In genomic region chr9:137028281-137029057, GRCh38 we compare ENCODE assay signal across 1 cellular context.
TF ChIP-seq lines count a peak whose summit lies in the region.

No MANE protein-coding gene starts in this region.

TF ChIP-seq in K562, 482 proteins besides CTCF, POLR2A, EP300 and RAD21 (continues in another document):
- TF ChIP-seq TEAD4 (IDR thresholded peaks at IDR 0.05; ENCODE audit: low read length) (no peak), TEAD4 (CRISPR knock-in tag; IDR thresholded peaks at IDR 0.05; ENCODE audit: borderline replicate concordance) (peak; percentile 42; the same call in 1 of the 2 replicates), E2F6 (IDR thresholded peaks at IDR 0.05; ENCODE audit: borderline replicate concordance in 1 of 2, extremely low read depth in 1 of 2, insufficient read depth in 1 of 2, insufficient read length in 1 of 2, low read depth in 1 of 2, low read length in 1 of 2, poor library complexity in 1 of 2, severe bottlenecking in 1 of 2) (peak; percentile 64 to 85), ZBTB12 (CRISPR knock-in tag; IDR thresholded peaks at IDR 0.05) (no peak), RBM17 (IDR thresholded peaks at IDR 0.05; ENCODE audit: borderline replicate concordance, low read depth, low read length) (no peak), NR2C1 (IDR thresholded peaks at IDR 0.05) (no peak), NR2C1 (tag; IDR thresholded peaks at IDR 0.05) (no peak), NFE2L1 (tag; IDR thresholded peaks at IDR 0.05; ENCODE audit: borderline replicate concordance, low read depth) (no peak), KDM2B (CRISPR knock-in tag; IDR thresholded peaks at IDR 0.05) (no peak; the same call in 1 of the 2 replicates), EGR1 (conservative IDR thresholded peaks at IDR 0.05) (peak; percentile 33), ZZZ3 (IDR thresholded peaks at IDR 0.05) (no peak), ZFX (CRISPR knock-in tag; IDR thresholded peaks at IDR 0.05) (peak; percentile 62), SP1 (CRISPR knock-in tag; IDR thresholded peaks at IDR 0.05) (0 out of 2 replicates have a peak, but pooled peaks have one; percentile 16), KLF13 (tag; IDR thresholded peaks at IDR 0.05; ENCODE audit: borderline replicate concordance, low read depth) (no peak), ZBTB40 (IDR thresholded peaks at IDR 0.05) (0 out of 2 replicates have a peak, but pooled peaks have one; percentile 40), ZBTB40 (CRISPR knock-in tag; IDR thresholded peaks at IDR 0.05) (no peak), NRF1 (conservative IDR thresholded peaks at IDR 0.05 in 1 of 2, IDR thresholded peaks at IDR 0.05 in 1 of 2) (peak; percentile 37 to 49; a peak in 3 of 4 replicates), ZBTB11 (CRISPR knock-in tag; IDR thresholded peaks at IDR 0.05) (peak in 1 of 3 experiments; percentile 55; a peak in 1 of 6 replicates), ZSCAN29 (IDR thresholded peaks at IDR 0.05) (no peak), PREB (CRISPR knock-in tag; IDR thresholded peaks at IDR 0.05) (no peak), FOXJ2 (tag; IDR thresholded peaks at IDR 0.05) (no peak), XRCC4 (IDR thresholded peaks at IDR 0.05; ENCODE audit: extremely low read depth, insufficient read depth, insufficient read length) (no peak), ZNF583 (CRISPR knock-in tag; IDR thresholded peaks at IDR 0.05) (no peak), CTBP1 (IDR thresholded peaks at IDR 0.05; ENCODE audit: borderline replicate concordance) (peak; percentile 61; the same call in 1 of the 2 replicates), TOE1 (IDR thresholded peaks at IDR 0.05; ENCODE audit: borderline replicate concordance) (no peak), TOE1 (CRISPR knock-in tag; IDR thresholded peaks at IDR 0.05; ENCODE audit: borderline replicate concordance, low read depth) (0 out of 2 replicates have a peak, but pooled peaks have one; percentile 60), POLR2G (IDR thresholded peaks at IDR 0.05; ENCODE audit: low read depth, low read length) (peak; percentile 68), HNRNPLL (IDR thresholded peaks at IDR 0.05; ENCODE audit: low read depth, low read length, poor library complexity, severe bottlenecking) (peak; percentile 34), OTX1 (CRISPR knock-in tag; IDR thresholded peaks at IDR 0.05) (no peak), SMARCE1 (IDR thresholded peaks at IDR 0.05) (0 out of 2 replicates have a peak, but pooled peaks have one; percentile 24)
- TF ChIP-seq, protein P1, sequence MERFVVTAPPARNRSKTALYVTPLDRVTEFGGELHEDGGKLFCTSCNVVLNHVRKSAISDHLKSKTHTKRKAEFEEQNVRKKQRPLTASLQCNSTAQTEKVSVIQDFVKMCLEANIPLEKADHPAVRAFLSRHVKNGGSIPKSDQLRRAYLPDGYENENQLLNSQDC (CRISPR knock-in tag; IDR thresholded peaks at IDR 0.05) = no peak
- TF ChIP-seq, protein P2, sequence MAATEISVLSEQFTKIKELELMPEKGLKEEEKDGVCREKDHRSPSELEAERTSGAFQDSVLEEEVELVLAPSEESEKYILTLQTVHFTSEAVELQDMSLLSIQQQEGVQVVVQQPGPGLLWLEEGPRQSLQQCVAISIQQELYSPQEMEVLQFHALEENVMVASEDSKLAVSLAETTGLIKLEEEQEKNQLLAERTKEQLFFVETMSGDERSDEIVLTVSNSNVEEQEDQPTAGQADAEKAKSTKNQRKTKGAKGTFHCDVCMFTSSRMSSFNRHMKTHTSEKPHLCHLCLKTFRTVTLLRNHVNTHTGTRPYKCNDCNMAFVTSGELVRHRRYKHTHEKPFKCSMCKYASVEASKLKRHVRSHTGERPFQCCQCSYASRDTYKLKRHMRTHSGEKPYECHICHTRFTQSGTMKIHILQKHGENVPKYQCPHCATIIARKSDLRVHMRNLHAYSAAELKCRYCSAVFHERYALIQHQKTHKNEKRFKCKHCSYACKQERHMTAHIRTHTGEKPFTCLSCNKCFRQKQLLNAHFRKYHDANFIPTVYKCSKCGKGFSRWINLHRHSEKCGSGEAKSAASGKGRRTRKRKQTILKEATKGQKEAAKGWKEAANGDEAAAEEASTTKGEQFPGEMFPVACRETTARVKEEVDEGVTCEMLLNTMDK (IDR thresholded peaks at IDR 0.05; ENCODE audit: borderline replicate concordance, insufficient read depth, low read depth, low read length, poor library complexity, severe bottlenecking) = peak; percentile 88
- TF ChIP-seq, protein P3, sequence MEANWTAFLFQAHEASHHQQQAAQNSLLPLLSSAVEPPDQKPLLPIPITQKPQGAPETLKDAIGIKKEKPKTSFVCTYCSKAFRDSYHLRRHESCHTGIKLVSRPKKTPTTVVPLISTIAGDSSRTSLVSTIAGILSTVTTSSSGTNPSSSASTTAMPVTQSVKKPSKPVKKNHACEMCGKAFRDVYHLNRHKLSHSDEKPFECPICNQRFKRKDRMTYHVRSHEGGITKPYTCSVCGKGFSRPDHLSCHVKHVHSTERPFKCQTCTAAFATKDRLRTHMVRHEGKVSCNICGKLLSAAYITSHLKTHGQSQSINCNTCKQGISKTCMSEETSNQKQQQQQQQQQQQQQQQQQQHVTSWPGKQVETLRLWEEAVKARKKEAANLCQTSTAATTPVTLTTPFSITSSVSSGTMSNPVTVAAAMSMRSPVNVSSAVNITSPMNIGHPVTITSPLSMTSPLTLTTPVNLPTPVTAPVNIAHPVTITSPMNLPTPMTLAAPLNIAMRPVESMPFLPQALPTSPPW (CRISPR knock-in tag; IDR thresholded peaks at IDR 0.05) = peak; percentile 92
- TF ChIP-seq, protein P4, sequence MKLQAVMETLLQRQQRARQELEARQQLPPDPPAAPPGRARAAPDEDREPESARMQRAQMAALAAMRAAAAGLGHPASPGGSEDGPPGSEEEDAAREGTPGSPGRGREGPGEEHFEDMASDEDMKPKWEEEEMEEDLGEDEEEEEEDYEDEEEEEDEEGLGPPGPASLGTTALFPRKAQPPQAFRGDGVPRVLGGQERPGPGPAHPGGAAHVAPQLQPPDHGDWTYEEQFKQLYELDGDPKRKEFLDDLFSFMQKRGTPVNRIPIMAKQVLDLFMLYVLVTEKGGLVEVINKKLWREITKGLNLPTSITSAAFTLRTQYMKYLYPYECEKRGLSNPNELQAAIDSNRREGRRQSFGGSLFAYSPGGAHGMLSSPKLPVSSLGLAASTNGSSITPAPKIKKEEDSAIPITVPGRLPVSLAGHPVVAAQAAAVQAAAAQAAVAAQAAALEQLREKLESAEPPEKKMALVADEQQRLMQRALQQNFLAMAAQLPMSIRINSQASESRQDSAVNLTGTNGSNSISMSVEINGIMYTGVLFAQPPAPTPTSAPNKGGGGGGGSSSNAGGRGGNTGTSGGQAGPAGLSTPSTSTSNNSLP (IDR thresholded peaks at IDR 0.05; ENCODE audit: borderline replicate concordance, low read depth, low read length) = no peak
- TF ChIP-seq, protein P5, sequence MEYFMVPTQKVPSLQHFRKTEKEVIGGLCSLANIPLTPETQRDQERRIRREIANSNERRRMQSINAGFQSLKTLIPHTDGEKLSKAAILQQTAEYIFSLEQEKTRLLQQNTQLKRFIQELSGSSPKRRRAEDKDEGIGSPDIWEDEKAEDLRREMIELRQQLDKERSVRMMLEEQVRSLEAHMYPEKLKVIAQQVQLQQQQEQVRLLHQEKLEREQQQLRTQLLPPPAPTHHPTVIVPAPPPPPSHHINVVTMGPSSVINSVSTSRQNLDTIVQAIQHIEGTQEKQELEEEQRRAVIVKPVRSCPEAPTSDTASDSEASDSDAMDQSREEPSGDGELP (CRISPR knock-in tag; IDR thresholded peaks at IDR 0.05; ENCODE audit: borderline replicate concordance) = peak; percentile 14; the same call in 1 of the 2 replicates
